In genomic region chr9:79694208-79694607, GRCh38 we compare ENCODE assay signal across 1 cellular context.
TF ChIP-seq lines count a peak whose summit lies in the region.

No MANE protein-coding gene starts in this region.

TF ChIP-seq in H1, 55 proteins besides CTCF, POLR2A, EP300 and RAD21 (continued from another document):
- TF ChIP-seq USF2 (IDR thresholded peaks at IDR 0.05; ENCODE audit: low read length): no peak
- no peak for TF ChIP-seq MAX (IDR thresholded peaks at IDR 0.05)
- no peak for TF ChIP-seq BACH1 (IDR thresholded peaks at IDR 0.05; ENCODE audit: low read length)
- no peak for TF ChIP-seq SP1 (IDR thresholded peaks at IDR 0.05; ENCODE audit: low read depth, low read length)
- TF ChIP-seq ASH2L (IDR thresholded peaks at IDR 0.05; ENCODE audit: low read length): no peak
- no peak for TF ChIP-seq RNF2 (IDR thresholded peaks at IDR 0.05; ENCODE audit: borderline replicate concordance, low read depth, low read length, missing control alignments, poor library complexity, severe bottlenecking)
- TF ChIP-seq TEAD4 (IDR thresholded peaks at IDR 0.05; ENCODE audit: low read depth, low read length): no peak
- TF ChIP-seq SAP30 (IDR thresholded peaks at IDR 0.05; ENCODE audit: insufficient read depth, insufficient replicate concordance, low read length): no peak
- TF ChIP-seq POU5F1 (IDR thresholded peaks at IDR 0.05; ENCODE audit: low read depth, low read length): no peak
- no peak for TF ChIP-seq SP2 (IDR thresholded peaks at IDR 0.05; ENCODE audit: low read length)
- TF ChIP-seq TBP (IDR thresholded peaks at IDR 0.05; ENCODE audit: low read depth, low read length): no peak
- no peak for TF ChIP-seq CBX5 (IDR thresholded peaks at IDR 0.05; ENCODE audit: low read depth, low read length)
- TF ChIP-seq ATF2 (IDR thresholded peaks at IDR 0.05; ENCODE audit: low read length): no peak
- no peak for TF ChIP-seq JUN (IDR thresholded peaks at IDR 0.05; ENCODE audit: low read depth, low read length)
- TF ChIP-seq E2F6 (IDR thresholded peaks at IDR 0.05): no peak
- TF ChIP-seq BRCA1 (IDR thresholded peaks at IDR 0.05; ENCODE audit: low read depth, low read length): no peak
- TF ChIP-seq TCF12 (IDR thresholded peaks at IDR 0.05; ENCODE audit: low read depth, low read length): no peak
- TF ChIP-seq SIRT6 (IDR thresholded peaks at IDR 0.05; ENCODE audit: low read length): no peak
